10 cellular contexts compared by ENCODE assay signal in the genomic region with DNA sequence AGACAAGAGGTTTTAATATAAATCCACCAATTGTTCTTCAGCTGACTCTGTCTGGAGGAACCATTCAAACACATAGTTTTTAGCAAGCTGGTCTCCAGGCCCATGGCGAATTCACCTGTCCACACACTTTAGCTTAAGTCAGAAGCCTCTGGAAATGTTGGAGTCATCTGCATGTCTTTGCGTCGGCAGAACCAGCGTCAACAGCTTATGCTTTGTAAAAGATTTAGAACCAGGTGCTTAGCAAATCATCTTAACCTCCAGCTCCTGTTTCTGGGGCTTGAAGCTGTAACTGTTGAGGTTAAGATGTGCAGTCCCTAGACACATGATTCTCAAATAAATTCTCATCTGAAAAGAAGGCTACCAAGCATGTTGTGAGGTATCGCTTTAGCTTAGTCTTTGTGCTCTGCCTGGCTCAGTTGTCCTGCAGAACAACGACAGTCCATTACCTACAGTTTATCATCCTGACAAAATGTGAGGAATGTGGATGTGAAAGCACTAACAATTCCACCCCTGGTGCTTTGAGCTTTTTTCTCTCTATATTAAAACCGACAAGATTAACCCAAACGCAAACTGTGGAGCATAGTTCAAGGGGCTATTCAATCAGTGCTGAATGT. TPM values are rescaled to one million over a fixed set of nuclear protein-coding genes. Genes with fewer than 3 reads are reported as not detected.
DNase-seq lines count a peak whose midpoint lies in the region; ATAC-seq, FAIRE-seq and TF ChIP-seq lines count a peak whose summit lies in the region.
"Had no signal": no experiment of that assay in that cellular context is flagged by ENCODE, and none has a peak within 500 bp of the region (broad histone marks: within the 10 kb centered on the region; RNA-seq: fewer than 3 reads in every experiment).

No MANE protein-coding gene starts in this region.

- FAIRE-seq in H1 (lab: Jason Lieb, UNC), result peak; percentile 32

- peak overlapping the region in 2 of 4 experiments; percentile 8 to 27; a peak in 1 of 8 replicates for H3K4me3 ChIP-seq in H1 (ENCODE audit: extremely low read depth in 1 of 4, insufficient read depth in 2 of 4, low read depth in 3 of 4, low read length in 4 of 4)
- H3K4me3 ChIP-seq in mucosa of rectum (ENCODE audit: low read length in 2 of 2), result peak overlapping the region; percentile 68 to 83
- peak overlapping the region in 3 of 4 donors; percentile 1 to 88 (median 2) for H3K4me3 ChIP-seq in transverse colon

- 55% methylated on average over 8 of the region's 8 CpGs; no CpG with 5 or more reads in 1 of the 2 experiments for WGBS in H1 (ENCODE audit: extremely low coverage in 1 of 2, insufficient coverage in 1 of 2, insufficient read length in 1 of 2, insufficient replicate concordance in 2 of 2, low coverage in 1 of 2, low lambda C conversion rate in 2 of 2, missing lambda C conversion rate in 1 of 2), 2 experiments
- WGBS in transverse colon (ENCODE audit: low coverage in 1 of 2), 2 donors, result 53% methylated on average over 8 of the region's 8 CpGs; no CpG with 5 or more reads in 1 of the 2 donors

- H2BK120ac ChIP-seq in H1 (replicated peaks; ENCODE audit: low read depth, low read length), result no peak overlapping the region

- TF ChIP-seq EP300 in H1 (IDR thresholded peaks at IDR 0.05; ENCODE audit: borderline replicate concordance in 1 of 2, low read depth in 2 of 2, low read length in 2 of 2) (no peak), transverse colon (IDR thresholded peaks at IDR 0.05; ENCODE audit: low read depth) (no peak)

- no peak overlapping the region for H2BK15ac ChIP-seq in H1 (ENCODE audit: low read length)

- POLR2A ChIA-PET in H1 (lab: Charles Lee; ENCODE audit: partially characterized antibody), result interaction anchor here (0.6 to 1.2 kb wide), 3 partner anchors 16 to 35 kb away, joined by 3 to 5 read pairs (median 4); no protein-coding TSS in a partner anchor

- no peak overlapping the region for H2BK5ac ChIP-seq in H1 (ENCODE audit: low read depth, low read length)

- no peak overlapping the region for H4K8ac ChIP-seq in H1 (ENCODE audit: extremely low read depth, insufficient read depth, low read length)

- no peak overlapping the region for H3K14ac ChIP-seq in H1 (ENCODE audit: insufficient read length)

- H3K9me3 ChIP-seq in H1 (ENCODE audit: insufficient read depth in 2 of 2, low read depth in 1 of 2, low read length in 1 of 2), result no peaks in the 10 kb centered on the region
- no peaks in the 10 kb centered on the region for H3K9me3 ChIP-seq in mucosa of rectum (ENCODE audit: control insufficient read depth in 2 of 2, low read length in 2 of 2)
- no peaks in the 10 kb centered on the region for H3K9me3 ChIP-seq in transverse colon

- H2BK12ac ChIP-seq in H1 (ENCODE audit: low read depth, low read length), result 0 out of 2 replicates have a peak overlapping the region, but pooled peaks have one; percentile 30

- peaks cover 12% of the 10 kb centered on the region for H3K23me2 ChIP-seq in H1 (ENCODE audit: low read depth, low read length)

- CTCF ChIA-PET in H1 (lab: Charles Lee; ENCODE audit: partially characterized antibody), result interaction anchor here (0.6 to 1.5 kb wide), 9 partner anchors 7 to 551 kb away, joined by 3 to 6 read pairs (median 3); no protein-coding TSS in a partner anchor

- peaks cover 0 to 14% (median 7%) of the 10 kb centered on the region in 4 experiments; a peak in 5 of 7 replicates for H3K27me3 ChIP-seq in H1 (replicated peaks in 1 of 4; ENCODE audit: control insufficient read depth in 3 of 4, extremely low read depth in 1 of 4, insufficient read depth in 3 of 4, low read length in 3 of 4)
- H3K27me3 ChIP-seq in mucosa of rectum (ENCODE audit: control insufficient read depth in 2 of 2, insufficient read depth in 2 of 2, low read length in 2 of 2), result peaks cover 0 to 5% of the 10 kb centered on the region in 2 donors
- peaks cover 7% of the 10 kb centered on the region for H3K27me3 ChIP-seq in transverse colon

- no peak overlapping the region for H4K5ac ChIP-seq in H1 (ENCODE audit: insufficient read length, low read depth, low read length)

- H3K56ac ChIP-seq in H1 (replicated peaks; ENCODE audit: insufficient read length, low read depth, low read length), result no peak overlapping the region

- peaks cover 0 to 71% of the 10 kb centered on the region in 2 experiments; a peak in 2 of 4 replicates for H3K79me2 ChIP-seq in H1 (ENCODE audit: control insufficient read depth in 1 of 2, insufficient read depth in 2 of 2, low read length in 2 of 2)
- H3K79me2 ChIP-seq: parathyroid adenoma had no signal

- H3K4me1 ChIP-seq in H1 (replicated peaks in 1 of 4; ENCODE audit: control insufficient read depth in 3 of 4, insufficient read depth in 4 of 4, low read length in 3 of 4), result peaks cover 15 to 36% (median 25%) of the 10 kb centered on the region in 4 experiments; a peak in 6 of 7 replicates
- H3K4me1 ChIP-seq in mucosa of rectum (ENCODE audit: control insufficient read depth in 2 of 2, insufficient read depth in 2 of 2, low read length in 2 of 2), result peaks cover 8 to 34% of the 10 kb centered on the region in 2 donors
- H3K4me1 ChIP-seq in transverse colon, result peaks cover 4 to 62% (median 33%) of the 10 kb centered on the region in 4 donors
- H3K4me1 ChIP-seq: parathyroid adenoma had no signal

- H2AK5ac ChIP-seq in H1 (ENCODE audit: low read depth, low read length), result 0 out of 2 replicates have a peak overlapping the region, but pooled peaks have one; percentile 10

- no peak for TF ChIP-seq CTCF in H1 (IDR thresholded peaks at IDR 0.05; ENCODE audit: control extremely low read depth in 1 of 3, insufficient read depth in 1 of 3, low read depth in 1 of 3, low read length in 3 of 3)
- TF ChIP-seq CTCF in transverse colon (IDR thresholded peaks at IDR 0.05), result no peak

- H3K4me2 ChIP-seq in H1 (ENCODE audit: insufficient read depth in 1 of 2, low read depth in 2 of 2, low read length in 2 of 2), result peak overlapping the region; percentile 52 to 56

- H3K9ac ChIP-seq in H1 (replicated peaks in 1 of 4; ENCODE audit: extremely low read depth in 1 of 4, low read depth in 3 of 4, low read length in 3 of 4) (peak overlapping the region in 1 of 4 experiments; percentile 9; a peak in 1 of 7 replicates), mucosa of rectum (ENCODE audit: low read depth in 1 of 2, low read length in 2 of 2) (peak overlapping the region; percentile 1 to 97)
- H3K9ac ChIP-seq: parathyroid adenoma had no signal

- H2AFZ ChIP-seq in H1 (ENCODE audit: low read length), result no peak overlapping the region
- H2AFZ ChIP-seq: parathyroid adenoma had no signal

- H3K36me3 ChIP-seq in H1 (ENCODE audit: control insufficient read depth in 2 of 4, insufficient read depth in 4 of 4, low read length in 3 of 4) (no peaks in the 10 kb centered on the region), mucosa of rectum (ENCODE audit: control insufficient read depth in 2 of 2, insufficient read depth in 2 of 2, low read length in 2 of 2) (no peaks in the 10 kb centered on the region), transverse colon (no peaks in the 10 kb centered on the region)

- H3K18ac ChIP-seq in H1 (ENCODE audit: extremely low read depth, low read length), result no peak overlapping the region; the same call in 1 of the 2 replicates

- no peak overlapping the region for H3K23ac ChIP-seq in H1 (ENCODE audit: insufficient read length)

- H2BK20ac ChIP-seq in H1 (ENCODE audit: low read length), result no peak overlapping the region

- intact Hi-C loops in transverse colon (cut with DNase I; ENCODE audit: low total_unique reads), result no loop called here

- TF ChIP-seq POLR2A in H1 (IDR thresholded peaks at IDR 0.05; ENCODE audit: control extremely low read depth in 1 of 2, low read depth in 2 of 2, low read length in 2 of 2), result no peak
- TF ChIP-seq POLR2A in transverse colon (IDR thresholded peaks at IDR 0.05), result no peak

- no peaks in the 10 kb centered on the region for H3K79me1 ChIP-seq in H1 (ENCODE audit: low read depth, low read length)

- H4K20me1 ChIP-seq in H1 (replicated peaks in 1 of 2; ENCODE audit: control insufficient read depth in 1 of 2, insufficient read depth in 2 of 2, low read length in 2 of 2), result peaks cover 4 to 16% of the 10 kb centered on the region in 2 experiments

- H4K91ac ChIP-seq in H1 (replicated peaks; ENCODE audit: insufficient read length, low read length), result no peak overlapping the region

- no peak overlapping the region for H3K4ac ChIP-seq in H1 (replicated peaks; ENCODE audit: insufficient read length, low read depth, low read length)

- DNase-seq in RKO (ENCODE audit: low spot score), result peak; percentile 37
- no peak for DNase-seq in H1 (ENCODE audit: low read depth in 1 of 2, low spot score in 2 of 2)
- no peak for DNase-seq in transverse colon
- DNase-seq in NCI-H2107 treated with DMSO at 0.1 percent for 48 hours (lab: John Stamatoyannopoulos, UW; ENCODE audit: unreplicated experiment), result no peak
- DNase-seq in ecto neural progenitor cell (ENCODE audit: low spot score), result no peak
- DNase-seq: amniotic stem cell, T-cell had no signal

- no peak for TF ChIP-seq RAD21 in H1 (IDR thresholded peaks at IDR 0.05 in 1 of 2, conservative IDR thresholded peaks at IDR 0.05 in 1 of 2; ENCODE audit: low read depth in 2 of 2, low read length in 2 of 2)

- no peak overlapping the region for H3K27ac ChIP-seq in H1 (ENCODE audit: low read depth, low read length)
- H3K27ac ChIP-seq in mucosa of rectum (ENCODE audit: low read depth in 2 of 2, low read length in 2 of 2), result peak overlapping the region; percentile 4 to 70
- peak overlapping the region; percentile 89 to 92 (median 91) for H3K27ac ChIP-seq in transverse colon
- H3K27ac ChIP-seq: parathyroid adenoma had no signal

- in situ Hi-C loops in transverse colon (cut with MboI; ENCODE audit: low pct_ligation_motif_present in 1 of 4, low pct_unique_long_range_greater_than_20kb in 1 of 4, low sequenced_read_pairs in 3 of 4), result loop anchor here in 2 of 4 donors (25.0 kb wide), 2 partner anchors 1944 to 1969 kb away; no protein-coding TSS in a partner anchor

- ATAC-seq in HG02981 (IDR thresholded peaks at IDR 0.05; ENCODE audit: unreplicated experiment), result no peak
- ATAC-seq: T-cell had no signal

RNA-seq across cellular contexts. Expression of gene EFNB2, which starts 4.4 kb away (rescaled TPM):
- 10.3 and 12.0 TPM in 2 replicates for total RNA-seq in H1 (2021; fragmentation: NEBNext Ultra II Directional; extraction: Animal tissue kit (Norgen Biotek cat#: 25700))
- 7.5 and 8.2 TPM in 2 replicates for polyA plus RNA-seq in H1 (2011; rRNA removed)
- polyA plus RNA-seq in H1 (2011; cell fraction: cytosol; rRNA removed), result 6.7 TPM
- 11.5 TPM for polyA plus RNA-seq in H1 (2011; cell fraction: nucleus; rRNA removed)
- polyA plus RNA-seq in H1 (2012, experiment 1 of 2), result 9.7 to 11.3 TPM (median 10.9 TPM) in 4 replicates
- 2.6 TPM for polyA plus RNA-seq in H1 (2012, experiment 2 of 2)
- 11.1 TPM for polyA plus RNA-seq in H1 (2013, experiment 1 of 2)
- 13.3 TPM for polyA plus RNA-seq in H1 (2013, experiment 2 of 2)
- 13.7 and 16.9 TPM in 2 replicates for polyA minus RNA-seq in H1 (2011; rRNA and poly(A)+ RNA removed)
- 10.5 TPM for polyA minus RNA-seq in H1 (2011; cell fraction: cytosol; rRNA and poly(A)+ RNA removed)
- 14.8 TPM for polyA minus RNA-seq in H1 (2011; cell fraction: nucleus; rRNA and poly(A)+ RNA removed)
- 10 to 100 TPM; 46.8 to 84.2 (median 77.6) TPM for total RNA-seq in transverse colon

RNA-seq across cellular contexts. Expression of gene ARGLU1, which starts 36.9 kb away (rescaled TPM):
- 81.2 and 84.9 TPM in 2 replicates for total RNA-seq in H1 (2021; fragmentation: NEBNext Ultra II Directional; extraction: Animal tissue kit (Norgen Biotek cat#: 25700))
- 45.8 and 47.8 TPM in 2 replicates for polyA plus RNA-seq in H1 (2011; rRNA removed)
- 113 TPM for polyA plus RNA-seq in H1 (2011; cell fraction: cytosol; rRNA removed)
- polyA plus RNA-seq in H1 (2011; cell fraction: nucleus; rRNA removed), result 118 TPM
- polyA plus RNA-seq in H1 (2012, experiment 1 of 2), result 116 to 200 TPM (median 127 TPM) in 4 replicates
- polyA plus RNA-seq in H1 (2012, experiment 2 of 2), result 13.9 TPM
- 157 TPM for polyA plus RNA-seq in H1 (2013, experiment 1 of 2)
- 139 TPM for polyA plus RNA-seq in H1 (2013, experiment 2 of 2)
- polyA minus RNA-seq in H1 (2011; rRNA and poly(A)+ RNA removed), result 13.4 and 21.1 TPM in 2 replicates
- 31.6 TPM for polyA minus RNA-seq in H1 (2011; cell fraction: cytosol; rRNA and poly(A)+ RNA removed)
- 56.3 TPM for polyA minus RNA-seq in H1 (2011; cell fraction: nucleus; rRNA and poly(A)+ RNA removed)
- 100 to 1,000 TPM; 106 to 155 (median 155) TPM for total RNA-seq in transverse colon
